ENCODE assay signal across 14 cellular contexts in genomic region chr13:113405481-113406300, GRCh38. TPM values are rescaled to one million over a fixed set of nuclear protein-coding genes. Genes with fewer than 3 reads are reported as not detected.
DNase-seq lines count a peak whose midpoint lies in the region; ATAC-seq and TF ChIP-seq lines count a peak whose summit lies in the region.
"Had no signal": no experiment of that assay in that cellular context is flagged by ENCODE, and none has a peak within 500 bp of the region (broad histone marks: within the 10 kb centered on the region; RNA-seq: fewer than 3 reads in every experiment).

No MANE protein-coding gene starts in this region.

- DNase-seq in cardiac septum (ENCODE audit: low spot score): peak; percentile 73
- no peak for DNase-seq in Right ventricle myocardium inferior (ENCODE audit: missing footprints)
- peak; percentile 60 to 80 for DNase-seq in NCI-H1930 (lab: John Stamatoyannopoulos, UW)
- no peak for DNase-seq in heart right ventricle
- peak; percentile 40 for DNase-seq in ureter (ENCODE audit: low spot score)
- no peak for DNase-seq in WTC11 (ENCODE audit: low spot score)
- DNase-seq in esophagus squamous epithelium (lab: John Stamatoyannopoulos, UW): no peak
- DNase-seq in activated CD4-positive, alpha-beta memory T cell treated with anti-CD3 and anti-CD28 coated beads, Interleukin-2, amount 10 ng/mL, durations not matched to agents 7 days and 5 days: no peak
- DNase-seq: cerebellar nuclear complex, OCI-M1 had no signal

- TF ChIP-seq CTCF in heart right ventricle (IDR thresholded peaks at IDR 0.05) (no peak), WTC11 (IDR thresholded peaks at IDR 0.05) (no peak), esophagus squamous epithelium (IDR thresholded peaks at IDR 0.05) (no peak)

- no peak for TF ChIP-seq POLR2A in esophagus squamous epithelium (IDR thresholded peaks at IDR 0.05)

- CTCF ChIA-PET in WTC11 (lab: Charles Lee): interaction anchor here (0.6 to 1.0 kb wide), 2 partner anchors 14 to 46 kb away, joined by 3 read pairs; no protein-coding TSS in a partner anchor
- CTCF ChIA-PET in activated CD4-positive, alpha-beta memory T cell treated with anti-CD3 and anti-CD28 coated beads, Interleukin-2, amount 10 ng/mL, durations not matched to agents 7 days and 5 days (lab: Charles Lee): no interaction called here

- ATAC-seq in Right ventricle myocardium inferior (no peak), heart right ventricle (no peak), WTC11 (no peak)

- no peaks in the 10 kb centered on the region for H3K27me3 Mint-ChIP-seq in WTC11 (ENCODE audit: low read depth)
- no peaks in the 10 kb centered on the region for H3K27me3 Mint-ChIP-seq in activated CD4-positive, alpha-beta memory T cell treated with anti-CD3 and anti-CD28 coated beads, Interleukin-2, amount 10 ng/mL, durations not matched to agents 7 days and 5 days
- H3K27me3 Mint-ChIP-seq: B cell had no signal

- H3K4me3 ChIP-seq in heart right ventricle (no peak overlapping the region), esophagus squamous epithelium (no peak overlapping the region)
- H3K4me3 ChIP-seq: adrenal gland had no signal

- POLR2A ChIA-PET in WTC11 (lab: Charles Lee): no interaction called here
- POLR2A ChIA-PET in activated CD4-positive, alpha-beta memory T cell treated with anti-CD3 and anti-CD28 coated beads, Interleukin-2, amount 10 ng/mL, durations not matched to agents 7 days and 5 days (lab: Charles Lee): no interaction called here

- H3K4me1 ChIP-seq in heart right ventricle (peaks cover 7 to 81% (median 41%) of the 10 kb centered on the region in 9 donors), esophagus squamous epithelium (peaks cover 3 to 10% (median 3%) of the 10 kb centered on the region in 3 donors)
- H3K4me1 ChIP-seq: adrenal gland had no signal

- 73 to 75% methylated on average over 38 of the region's 38 CpGs for WGBS in heart right ventricle, 2 donors
- 77 to 93% methylated on average over 8 to 13 of the region's 38 CpGs for WGBS in esophagus squamous epithelium, 2 donors

- no peaks in the 10 kb centered on the region for H3K36me3 Mint-ChIP-seq in WTC11
- H3K36me3 Mint-ChIP-seq in activated CD4-positive, alpha-beta memory T cell treated with anti-CD3 and anti-CD28 coated beads, Interleukin-2, amount 10 ng/mL, durations not matched to agents 7 days and 5 days (ENCODE audit: low read depth): no peaks in the 10 kb centered on the region

- no peak overlapping the region for H3K27ac Mint-ChIP-seq in WTC11
- H3K27ac Mint-ChIP-seq in activated CD4-positive, alpha-beta memory T cell treated with anti-CD3 and anti-CD28 coated beads, Interleukin-2, amount 10 ng/mL, durations not matched to agents 7 days and 5 days: no peak overlapping the region
- H3K27ac Mint-ChIP-seq: B cell had no signal

- no peaks in the 10 kb centered on the region for H3K9me3 Mint-ChIP-seq in WTC11
- no peaks in the 10 kb centered on the region for H3K9me3 Mint-ChIP-seq in activated CD4-positive, alpha-beta memory T cell treated with anti-CD3 and anti-CD28 coated beads, Interleukin-2, amount 10 ng/mL, durations not matched to agents 7 days and 5 days

- H3K36me3 ChIP-seq in heart right ventricle: peaks cover 0 to 6% (median 0%) of the 10 kb centered on the region in 9 donors
- H3K36me3 ChIP-seq in esophagus squamous epithelium: no peaks in the 10 kb centered on the region
- H3K36me3 ChIP-seq: adrenal gland had no signal

- H3K27me3 ChIP-seq in heart right ventricle (peaks cover 0 to 18% (median 10%) of the 10 kb centered on the region in 7 donors), esophagus squamous epithelium (peaks cover 0 to 86% (median 0%) of the 10 kb centered on the region in 4 donors)

- no peaks in the 10 kb centered on the region for H3K4me1 Mint-ChIP-seq in WTC11
- H3K4me1 Mint-ChIP-seq in activated CD4-positive, alpha-beta memory T cell treated with anti-CD3 and anti-CD28 coated beads, Interleukin-2, amount 10 ng/mL, durations not matched to agents 7 days and 5 days: no peaks in the 10 kb centered on the region

- intact Hi-C loops in cardiac septum (cut with DNase I) (no loop called here), Right ventricle myocardium inferior (cut with DNase I) (no loop called here), heart right ventricle (cut with DNase I) (no loop called here), esophagus squamous epithelium (cut with DNase I) (no loop called here)

- H3K27ac ChIP-seq in heart right ventricle (peak overlapping the region in 9 of 10 donors; percentile 58 to 96 (median 79)), esophagus squamous epithelium (no peak overlapping the region)
- H3K27ac ChIP-seq: adrenal gland, epithelial cell of prostate had no signal

- H3K4me3 Mint-ChIP-seq in WTC11: no peak overlapping the region
- H3K4me3 Mint-ChIP-seq in activated CD4-positive, alpha-beta memory T cell treated with anti-CD3 and anti-CD28 coated beads, Interleukin-2, amount 10 ng/mL, durations not matched to agents 7 days and 5 days: no peak overlapping the region
- H3K4me3 Mint-ChIP-seq: B cell had no signal

- H3K9me3 ChIP-seq in heart right ventricle (no peaks in the 10 kb centered on the region), esophagus squamous epithelium (no peaks in the 10 kb centered on the region)
- H3K9me3 ChIP-seq: adrenal gland had no signal

TF ChIP-seq in WTC11, 78 proteins besides CTCF, POLR2A, EP300 and RAD21 (continues in another document):
- TF ChIP-seq MYBL2 (CRISPR knock-in tag; IDR thresholded peaks at IDR 0.05) (no peak), NR1H2 (CRISPR knock-in tag; IDR thresholded peaks at IDR 0.05) (no peak), ZNF232 (CRISPR knock-in tag; IDR thresholded peaks at IDR 0.05) (no peak), HMGXB4 (CRISPR knock-in tag; IDR thresholded peaks at IDR 0.05) (no peak), OVOL2 (CRISPR knock-in tag; IDR thresholded peaks at IDR 0.05; ENCODE audit: borderline replicate concordance) (no peak), TEAD1 (CRISPR knock-in tag; IDR thresholded peaks at IDR 0.05) (no peak)
- TF ChIP-seq, protein P1, sequence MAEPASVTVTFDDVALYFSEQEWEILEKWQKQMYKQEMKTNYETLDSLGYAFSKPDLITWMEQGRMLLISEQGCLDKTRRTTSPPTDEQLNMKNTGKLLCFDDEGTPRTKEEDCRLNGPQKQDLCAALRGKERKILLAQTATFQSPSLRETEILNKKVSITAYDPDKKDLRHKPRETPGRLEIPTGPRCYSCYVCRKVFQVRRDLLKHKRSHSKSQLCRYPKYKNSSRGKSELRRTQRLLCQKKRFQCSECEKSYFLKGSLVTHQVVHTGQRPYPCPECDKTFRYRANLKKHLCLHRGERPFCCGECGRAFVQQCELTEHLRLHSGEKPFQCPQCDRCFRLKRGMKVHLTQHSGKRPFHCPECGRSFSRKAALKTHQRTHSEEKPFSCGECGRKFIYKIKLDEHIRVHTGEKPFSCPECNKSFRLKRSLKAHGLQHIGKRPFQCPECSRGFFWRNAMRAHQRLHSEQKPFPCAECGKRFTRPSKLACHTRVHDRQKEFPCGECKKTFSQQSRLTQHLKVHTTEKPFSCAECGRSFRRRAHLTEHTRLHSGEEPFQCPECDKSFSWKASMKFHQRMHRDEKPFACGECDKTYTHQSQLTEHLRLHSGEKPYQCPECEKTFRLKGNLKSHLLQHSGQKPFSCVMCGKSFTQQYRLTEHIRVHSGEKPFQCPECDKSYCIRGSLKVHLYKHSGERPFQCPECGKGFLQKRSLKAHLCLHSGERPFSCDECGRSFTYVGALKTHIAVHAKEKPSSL (CRISPR knock-in tag; conservative IDR thresholded peaks at IDR 0.05): no peak
- TF ChIP-seq, protein P2, sequence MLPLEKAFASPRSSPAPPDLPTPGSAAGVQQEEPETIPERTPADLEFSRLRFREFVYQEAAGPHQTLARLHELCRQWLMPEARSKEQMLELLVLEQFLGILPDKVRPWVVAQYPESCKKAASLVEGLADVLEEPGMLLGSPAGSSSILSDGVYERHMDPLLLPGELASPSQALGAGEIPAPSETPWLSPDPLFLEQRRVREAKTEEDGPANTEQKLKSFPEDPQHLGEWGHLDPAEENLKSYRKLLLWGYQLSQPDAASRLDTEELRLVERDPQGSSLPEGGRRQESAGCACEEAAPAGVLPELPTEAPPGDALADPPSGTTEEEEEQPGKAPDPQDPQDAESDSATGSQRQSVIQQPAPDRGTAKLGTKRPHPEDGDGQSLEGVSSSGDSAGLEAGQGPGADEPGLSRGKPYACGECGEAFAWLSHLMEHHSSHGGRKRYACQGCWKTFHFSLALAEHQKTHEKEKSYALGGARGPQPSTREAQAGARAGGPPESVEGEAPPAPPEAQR (CRISPR knock-in tag; IDR thresholded peaks at IDR 0.05): no peak

RNA-seq across cellular contexts. Expression of gene GRTP1, which starts 41.8 kb away (rescaled TPM):
- 0.70 TPM for total RNA-seq in cardiac septum
- 1.5 TPM for total RNA-seq in Right ventricle myocardium inferior
- 1 to 10 TPM in 3 of 10 donors, under 1 TPM in 7; 0.30 to 1.8 (median 0.78) TPM for total RNA-seq in heart right ventricle
- polyA plus RNA-seq in heart right ventricle: 1 to 10 TPM; 1.9 to 3.2 TPM
- total RNA-seq in ureter: 25.2 TPM
- total RNA-seq in WTC11 (2021): 59.0 to 62.0 TPM (median 60.0 TPM) in 3 replicates
- total RNA-seq in esophagus squamous epithelium: 10 to 100 TPM; 14.7 to 18.5 (median 15.7) TPM
- under 1 TPM in 1 of 2 experiments, not detected in 1; 0.20 TPM for total RNA-seq in activated CD4-positive, alpha-beta memory T cell treated with anti-CD3 and anti-CD28 coated beads, Interleukin-2, amount 10 ng/mL, durations not matched to agents 7 days and 5 days
- total RNA-seq: B cell; T-helper 1 cell treated with Interleukin-12 subunit alpha and Interleukin-12 subunit beta and Interleukin-4 antibody, amounts not matched to agents 30 ng/mL and 1 ng/mL, for 36 hours had no signal

RNA-seq across cellular contexts. Expression of gene ADPRHL1, which starts 47.6 kb away (rescaled TPM):
- 480 TPM for total RNA-seq in cardiac septum
- 468 TPM for total RNA-seq in Right ventricle myocardium inferior
- total RNA-seq in heart right ventricle: 100 to 1,000 TPM; 381 to 939 (median 762) TPM
- polyA plus RNA-seq in heart right ventricle: 100 to 1,000 TPM; 163 to 192 TPM
- 4.2 TPM for total RNA-seq in ureter
- total RNA-seq in WTC11 (2021): 1.0 to 1.5 TPM (median 1.4 TPM) in 3 replicates
- total RNA-seq in esophagus squamous epithelium: 1 to 10 TPM in 3 of 4 donors, under 1 TPM in 1; 0.31 to 3.5 (median 2.2) TPM
- under 1 TPM; 0.71 to 0.75 TPM for total RNA-seq in activated CD4-positive, alpha-beta memory T cell treated with anti-CD3 and anti-CD28 coated beads, Interleukin-2, amount 10 ng/mL, durations not matched to agents 7 days and 5 days

Comparison
In these comparisons a context has a peak if more than half of its experiments do, and no peak if none do; other contexts are left out.
1. DNase-seq: peak in cardiac septum (single experiment), NCI-H1930 (2 of 2) and ureter (single experiment); none in Right ventricle myocardium inferior (single experiment), heart right ventricle (0 of 2), WTC11 (single experiment), esophagus squamous epithelium (single experiment) and activated CD4-positive, alpha-beta memory T cell treated with anti-CD3 and anti-CD28 coated beads, Interleukin-2, amount 10 ng/mL, durations not matched to agents 7 days and 5 days (single experiment).
2. H3K27ac ChIP-seq: peak in heart right ventricle (9 of 10); none in esophagus squamous epithelium (0 of 4).
3. RNA of gene ADPRHL1, which starts 47.6 kb away (total RNA-seq): 381 to 939 TPM in heart right ventricle, 480 TPM in cardiac septum (single experiment) and 468 TPM in Right ventricle myocardium inferior (single experiment); 4.2 TPM in ureter (single experiment), 0.31 to 3.5 TPM in esophagus squamous epithelium, 1.0 to 1.5 TPM in WTC11 and 0.71 to 0.75 TPM in activated CD4-positive, alpha-beta memory T cell treated with anti-CD3 and anti-CD28 coated beads, Interleukin-2, amount 10 ng/mL, durations not matched to agents 7 days and 5 days; every median in the first group is over 10 times any median in the second.